22 cellular contexts compared by ENCODE assay signal in the genomic region with DNA sequence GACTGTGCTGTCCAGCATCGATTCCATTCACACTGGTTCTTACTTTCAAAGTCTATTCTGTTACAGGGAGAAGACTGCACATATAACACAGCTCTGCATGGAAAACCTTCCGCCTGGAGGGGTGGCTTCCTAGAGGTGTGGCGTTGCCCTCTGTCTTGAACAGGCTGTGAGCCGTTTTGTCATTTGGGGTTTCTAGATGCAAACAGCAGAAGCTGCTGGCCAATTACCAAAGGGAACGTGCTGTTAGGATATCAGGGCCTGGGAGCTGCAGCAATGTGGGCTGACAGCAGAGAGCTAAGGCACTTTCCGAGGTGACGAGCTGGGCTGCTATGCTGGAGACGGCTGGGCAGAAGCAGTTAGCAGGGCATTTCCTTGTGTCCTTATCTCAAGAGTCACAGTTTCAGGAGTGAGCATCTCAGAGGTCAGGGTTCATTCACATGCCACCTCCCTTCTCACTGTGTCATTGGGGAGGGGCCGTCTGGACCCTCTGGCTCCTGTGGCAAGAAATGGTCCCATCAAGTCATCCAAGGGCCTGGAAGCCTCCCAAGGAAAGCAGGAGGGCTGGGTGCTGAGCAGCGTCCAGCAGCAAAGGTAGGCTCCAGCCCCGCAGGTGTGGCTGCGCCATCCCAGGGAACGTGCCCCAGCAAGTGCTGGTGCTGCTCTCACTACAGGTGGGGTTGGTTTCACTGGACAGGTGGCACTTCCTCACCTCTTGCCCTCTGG.
"Had no signal": no experiment of that assay in that cellular context is flagged by ENCODE, and none has a peak within 500 bp of the region (broad histone marks: within the 10 kb centered on the region; RNA-seq: fewer than 3 reads in every experiment).

No MANE protein-coding gene starts in this region.

- H3K36me3 ChIP-seq: cardiac muscle cell, gastroesophageal sphincter, prostate gland, thoracic aorta, vagina had no signal

- H3K27ac Mint-ChIP-seq: activated B cell treated with CpG ODN at 0.5 μM for 24 hours; activated naive CD8-positive, alpha-beta T cell treated with anti-CD3 and anti-CD28 coated beads, Interleukin-2, amount 50 U/mL, for 24 hours; activated T-cell treated with anti-CD3 and anti-CD28 coated beads, Interleukin-2, amount 50 U/mL, for 72 hours; naive thymus-derived CD4-positive, alpha-beta T cell; stimulated activated naive CD8-positive, alpha-beta T cell treated with anti-CD3 and anti-CD28 coated beads, Interleukin-15, amount 100 ng/mL, for 72 hours had no signal

- H3K4me3 ChIP-seq: cardiac muscle cell, gastroesophageal sphincter, hepatocyte, lung, prostate gland, thoracic aorta, vagina had no signal

- H3K27ac ChIP-seq: cardiac muscle cell, epithelial cell of prostate, gastroesophageal sphincter, hepatocyte, prostate gland, thoracic aorta, vagina had no signal

- H3K36me3 Mint-ChIP-seq: naive thymus-derived CD4-positive, alpha-beta T cell had no signal

- DNase-seq: activated CD4-positive, alpha-beta T cell treated with anti-CD3 and anti-CD28 coated beads, Interleukin-2, amount 50 U/mL, for 1 hour; activated naive CD4-positive, alpha-beta T cell; activated naive CD8-positive, alpha-beta T cell treated with anti-CD3 and anti-CD28 coated beads, Interleukin-2, amount 50 U/mL, for 24 hours; activated T-cell treated with anti-CD3 and anti-CD28 coated beads, Interleukin-2, amount 50 U/mL, for 72 hours; cortex of kidney; effector memory CD4-positive, alpha-beta T cell; kidney glomerular epithelial cell; SK-N-SH; stimulated activated CD4-positive, alpha-beta T cell treated with anti-CD3 and anti-CD28 coated beads, Interleukin-15, amount 100 ng/mL, for 24 hours; stimulated activated CD4-positive, alpha-beta T cell treated with anti-CD3 and anti-CD28 coated beads, Interleukin-4, amount 100 ng/mL, for 24 hours; stimulated activated naive CD8-positive, alpha-beta T cell treated with anti-CD3 and anti-CD28 coated beads, Interleukin-15, amount 100 ng/mL, for 72 hours; T-helper 1 cell had no signal

- H3K27me3 Mint-ChIP-seq: activated naive CD8-positive, alpha-beta T cell treated with anti-CD3 and anti-CD28 coated beads, Interleukin-2, amount 50 U/mL, for 24 hours had no signal

- H3K9me3 Mint-ChIP-seq: activated B cell treated with CpG ODN at 0.5 μM for 24 hours; activated naive CD8-positive, alpha-beta T cell treated with anti-CD3 and anti-CD28 coated beads, Interleukin-2, amount 50 U/mL, for 24 hours; activated T-cell treated with anti-CD3 and anti-CD28 coated beads, Interleukin-2, amount 50 U/mL, for 72 hours had no signal

- H3K4me1 ChIP-seq: gastroesophageal sphincter, prostate gland, vagina had no signal

- H3K4me1 Mint-ChIP-seq: activated B cell treated with CpG ODN at 0.5 μM for 24 hours; activated naive CD8-positive, alpha-beta T cell treated with anti-CD3 and anti-CD28 coated beads, Interleukin-2, amount 50 U/mL, for 24 hours; naive thymus-derived CD4-positive, alpha-beta T cell; stimulated activated naive CD8-positive, alpha-beta T cell treated with anti-CD3 and anti-CD28 coated beads, Interleukin-15, amount 100 ng/mL, for 72 hours had no signal

- H3K9ac ChIP-seq: SK-N-SH had no signal

- H3K4me3 Mint-ChIP-seq: activated B cell treated with CpG ODN at 0.5 μM for 24 hours; activated naive CD8-positive, alpha-beta T cell treated with anti-CD3 and anti-CD28 coated beads, Interleukin-2, amount 50 U/mL, for 24 hours; activated T-cell treated with anti-CD3 and anti-CD28 coated beads, Interleukin-2, amount 50 U/mL, for 72 hours; naive thymus-derived CD4-positive, alpha-beta T cell; stimulated activated naive CD8-positive, alpha-beta T cell treated with anti-CD3 and anti-CD28 coated beads, Interleukin-15, amount 100 ng/mL, for 72 hours had no signal

- ATAC-seq: activated naive CD8-positive, alpha-beta T cell treated with anti-CD3 and anti-CD28 coated beads, Interleukin-2, amount 50 U/mL, for 24 hours; activated T-cell treated with anti-CD3 and anti-CD28 coated beads, Interleukin-2, amount 50 U/mL, for 72 hours; gastroesophageal sphincter; naive thymus-derived CD4-positive, alpha-beta T cell; stimulated activated naive CD8-positive, alpha-beta T cell treated with anti-CD3 and anti-CD28 coated beads, Interleukin-15, amount 100 ng/mL, for 72 hours had no signal

- H3K9me3 ChIP-seq: gastroesophageal sphincter, prostate gland, SK-N-SH, thoracic aorta, vagina had no signal
